Comparison of ENCODE assay signal across 11 cellular contexts in the genomic region with DNA sequence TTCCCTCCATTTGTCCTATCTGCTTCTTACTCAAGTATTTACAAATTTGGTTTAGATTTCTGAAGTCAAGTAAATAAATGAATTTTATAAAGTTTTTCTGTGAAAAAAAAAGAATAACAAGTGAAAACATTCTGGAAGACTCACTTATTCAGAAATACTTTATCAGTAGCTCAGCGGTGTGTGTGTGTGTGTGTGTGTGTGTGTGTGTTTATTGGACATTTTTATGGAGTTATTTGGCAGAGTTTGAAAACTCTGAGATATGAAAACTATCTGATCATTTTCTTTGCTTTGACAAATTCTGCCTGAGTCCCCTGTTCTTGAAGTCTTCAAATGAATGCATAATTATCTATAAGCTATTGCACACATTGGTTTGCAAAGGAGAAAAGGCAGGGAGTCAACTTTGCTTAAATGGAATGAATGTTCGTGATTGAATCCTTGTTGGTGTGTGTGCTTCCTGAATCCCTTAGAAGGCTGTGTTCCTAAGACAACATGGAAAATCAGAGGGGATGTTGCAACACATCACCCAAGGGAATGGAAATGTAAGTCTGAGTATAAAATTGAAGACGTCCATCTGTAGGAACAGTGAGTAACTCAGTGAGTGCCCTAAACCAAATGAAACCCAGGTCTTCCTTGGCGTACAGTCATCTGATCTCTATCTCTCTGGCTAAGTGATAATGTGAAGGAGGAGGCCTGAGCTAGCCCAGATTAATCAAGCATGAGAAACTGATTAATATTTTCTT.
DNase-seq lines count a peak whose midpoint lies in the region; ATAC-seq and TF ChIP-seq lines count a peak whose summit lies in the region.
"Had no signal": no experiment of that assay in that cellular context is flagged by ENCODE, and none has a peak within 500 bp of the region (broad histone marks: within the 10 kb centered on the region; RNA-seq: fewer than 3 reads in every experiment).

No MANE protein-coding gene starts in this region.

- POLR2A ChIA-PET in naive thymus-derived CD4-positive, alpha-beta T cell (lab: Charles Lee), result no interaction called here
- POLR2A ChIA-PET in activated CD8-positive, alpha-beta T cell treated with anti-CD3 and anti-CD28 coated beads for 36 hours (lab: Charles Lee), result interaction anchor here (0.9 kb wide), 1 partner anchor 11 kb away, joined by 3 read pairs; no protein-coding TSS in a partner anchor

- H3K4me3 ChIP-seq in skeletal muscle cell (ENCODE audit: low read depth, low read length) (no peak overlapping the region), esophagus muscularis mucosa (no peak overlapping the region)
- no peak overlapping the region for H3K4me3 ChIP-seq in naive thymus-derived CD4-positive, alpha-beta T cell (ENCODE audit: low read length)

- no peaks in the 10 kb centered on the region for H3K9me3 ChIP-seq in naive thymus-derived CD4-positive, alpha-beta T cell (ENCODE audit: control insufficient read depth in 2 of 3, low read length in 3 of 3)
- no peaks in the 10 kb centered on the region for H3K9me3 ChIP-seq in esophagus muscularis mucosa

- ATAC-seq in GM19351 (IDR thresholded peaks at IDR 0.05; ENCODE audit: unreplicated experiment) (peak; percentile 64), SK-N-SH treated with all-trans-retinoic acid at 6 μM for 48 hours (peak; percentile 86)
- no peak for ATAC-seq in naive thymus-derived CD4-positive, alpha-beta T cell
- no peak for ATAC-seq in activated CD8-positive, alpha-beta T cell treated with anti-CD3 and anti-CD28 coated beads for 36 hours

- no peak for TF ChIP-seq CTCF in glutamatergic neuron (IDR thresholded peaks at IDR 0.05; ENCODE audit: partially characterized antibody, unreplicated experiment)
- no peak for TF ChIP-seq CTCF in activated CD8-positive, alpha-beta T cell treated with anti-CD3 and anti-CD28 coated beads for 36 hours (IDR thresholded peaks at IDR 0.05)
- TF ChIP-seq CTCF in esophagus muscularis mucosa (IDR thresholded peaks at IDR 0.05), result no peak

- intact Hi-C loops in naive thymus-derived CD4-positive, alpha-beta T cell (cut with micrococcal nuclease), result no loop called here
- intact Hi-C loops in activated CD8-positive, alpha-beta T cell treated with anti-CD3 and anti-CD28 coated beads for 36 hours (cut with micrococcal nuclease), result no loop called here
- intact Hi-C loops in esophagus muscularis mucosa (cut with DNase I), result no loop called here

- no peaks in the 10 kb centered on the region for H3K4me1 ChIP-seq in naive thymus-derived CD4-positive, alpha-beta T cell (ENCODE audit: control insufficient read depth in 2 of 2, insufficient read depth in 2 of 2, low read length in 2 of 2)
- H3K4me1 ChIP-seq in esophagus muscularis mucosa, result no peaks in the 10 kb centered on the region

- H3K9me3 Mint-ChIP-seq in glutamatergic neuron (ENCODE audit: unreplicated experiment), result no peaks in the 10 kb centered on the region
- H3K9me3 Mint-ChIP-seq in naive thymus-derived CD4-positive, alpha-beta T cell, result peaks cover 0 to 3% (median 0%) of the 10 kb centered on the region in 11 donors
- no peaks in the 10 kb centered on the region for H3K9me3 Mint-ChIP-seq in activated CD8-positive, alpha-beta T cell treated with anti-CD3 and anti-CD28 coated beads for 36 hours

- no peak for TF ChIP-seq POLR2A in esophagus muscularis mucosa (IDR thresholded peaks at IDR 0.05; ENCODE audit: low read depth)

- CTCF ChIA-PET in naive thymus-derived CD4-positive, alpha-beta T cell (lab: Charles Lee), result no interaction called here
- CTCF ChIA-PET in activated CD8-positive, alpha-beta T cell treated with anti-CD3 and anti-CD28 coated beads for 36 hours (lab: Charles Lee), result no interaction called here

- no peak overlapping the region for H3K27ac ChIP-seq in naive thymus-derived CD4-positive, alpha-beta T cell (ENCODE audit: low read depth, low read length)
- H3K27ac ChIP-seq in esophagus muscularis mucosa (replicated peaks in 1 of 4), result peak overlapping the region in 1 of 4 donors; percentile 40

- 68% methylated on average over 4 of the region's 4 CpGs for WGBS in esophagus muscularis mucosa

- peaks cover 8% of the 10 kb centered on the region for H3K4me1 Mint-ChIP-seq in glutamatergic neuron (ENCODE audit: low read depth, unreplicated experiment)
- H3K4me1 Mint-ChIP-seq in naive thymus-derived CD4-positive, alpha-beta T cell, result peaks cover 0 to 12% (median 0%) of the 10 kb centered on the region in 7 donors
- H3K4me1 Mint-ChIP-seq in activated CD8-positive, alpha-beta T cell treated with anti-CD3 and anti-CD28 coated beads for 36 hours (ENCODE audit: low read depth), result peaks cover 5% of the 10 kb centered on the region

- no peak for TF ChIP-seq EP300 in esophagus muscularis mucosa (IDR thresholded peaks at IDR 0.05)

- no peaks in the 10 kb centered on the region for H3K27me3 ChIP-seq in naive thymus-derived CD4-positive, alpha-beta T cell (ENCODE audit: control insufficient read depth in 2 of 2, insufficient read depth in 2 of 2, low read length in 2 of 2)
- no peaks in the 10 kb centered on the region for H3K27me3 ChIP-seq in esophagus muscularis mucosa

- H3K27ac Mint-ChIP-seq in glutamatergic neuron (ENCODE audit: unreplicated experiment), result no peak overlapping the region
- no peak overlapping the region for H3K27ac Mint-ChIP-seq in naive thymus-derived CD4-positive, alpha-beta T cell
- H3K27ac Mint-ChIP-seq in activated CD8-positive, alpha-beta T cell treated with anti-CD3 and anti-CD28 coated beads for 36 hours, result no peak overlapping the region

- no peak for DNase-seq in glutamatergic neuron
- DNase-seq in skeletal muscle cell (ENCODE audit: low read depth), result peak; percentile 100
- no peak for DNase-seq in naive thymus-derived CD4-positive, alpha-beta T cell
- DNase-seq in activated CD8-positive, alpha-beta T cell treated with anti-CD3 and anti-CD28 coated beads for 36 hours, result no peak
- DNase-seq in esophagus muscularis mucosa (ENCODE audit: extremely low spot score), result no peak
- no peak for DNase-seq in HK-2 (ENCODE audit: unreplicated experiment)
- DNase-seq: activated T-cell treated with anti-CD3 and anti-CD28 coated beads for 4 hours; posterior cingulate gyrus; stimulated activated naive CD4-positive, alpha-beta T cell treated with Interleukin-2 at 50 U/mL for 16 hours had no signal

- no peaks in the 10 kb centered on the region for H3K27me3 Mint-ChIP-seq in glutamatergic neuron (ENCODE audit: unreplicated experiment)
- H3K27me3 Mint-ChIP-seq in naive thymus-derived CD4-positive, alpha-beta T cell, result peaks cover 0 to 13% (median 6%) of the 10 kb centered on the region in 5 donors
- peaks cover 7% of the 10 kb centered on the region for H3K27me3 Mint-ChIP-seq in activated CD8-positive, alpha-beta T cell treated with anti-CD3 and anti-CD28 coated beads for 36 hours

- H3K36me3 Mint-ChIP-seq in glutamatergic neuron (ENCODE audit: unreplicated experiment), result no peaks in the 10 kb centered on the region
- no peaks in the 10 kb centered on the region for H3K36me3 Mint-ChIP-seq in naive thymus-derived CD4-positive, alpha-beta T cell
- no peaks in the 10 kb centered on the region for H3K36me3 Mint-ChIP-seq in activated CD8-positive, alpha-beta T cell treated with anti-CD3 and anti-CD28 coated beads for 36 hours (ENCODE audit: low read depth)

- H3K4me3 Mint-ChIP-seq in glutamatergic neuron (ENCODE audit: unreplicated experiment), result peak overlapping the region; percentile 42
- no peak overlapping the region for H3K4me3 Mint-ChIP-seq in naive thymus-derived CD4-positive, alpha-beta T cell
- no peak overlapping the region for H3K4me3 Mint-ChIP-seq in activated CD8-positive, alpha-beta T cell treated with anti-CD3 and anti-CD28 coated beads for 36 hours

- H3K36me3 ChIP-seq in naive thymus-derived CD4-positive, alpha-beta T cell (ENCODE audit: control insufficient read depth in 2 of 3, insufficient read depth in 3 of 3, low read length in 3 of 3), result no peaks in the 10 kb centered on the region
- no peaks in the 10 kb centered on the region for H3K36me3 ChIP-seq in esophagus muscularis mucosa

TF ChIP-seq in SK-N-SH treated with all-trans-retinoic acid at 6 μM for 48 hours, 23 proteins besides CTCF, POLR2A, EP300 and RAD21:
- no peak for TF ChIP-seq ARNTL (CRISPR knock-in tag; IDR thresholded peaks at IDR 0.05; ENCODE audit: borderline replicate concordance, low read depth)
- TF ChIP-seq, protein P1, sequence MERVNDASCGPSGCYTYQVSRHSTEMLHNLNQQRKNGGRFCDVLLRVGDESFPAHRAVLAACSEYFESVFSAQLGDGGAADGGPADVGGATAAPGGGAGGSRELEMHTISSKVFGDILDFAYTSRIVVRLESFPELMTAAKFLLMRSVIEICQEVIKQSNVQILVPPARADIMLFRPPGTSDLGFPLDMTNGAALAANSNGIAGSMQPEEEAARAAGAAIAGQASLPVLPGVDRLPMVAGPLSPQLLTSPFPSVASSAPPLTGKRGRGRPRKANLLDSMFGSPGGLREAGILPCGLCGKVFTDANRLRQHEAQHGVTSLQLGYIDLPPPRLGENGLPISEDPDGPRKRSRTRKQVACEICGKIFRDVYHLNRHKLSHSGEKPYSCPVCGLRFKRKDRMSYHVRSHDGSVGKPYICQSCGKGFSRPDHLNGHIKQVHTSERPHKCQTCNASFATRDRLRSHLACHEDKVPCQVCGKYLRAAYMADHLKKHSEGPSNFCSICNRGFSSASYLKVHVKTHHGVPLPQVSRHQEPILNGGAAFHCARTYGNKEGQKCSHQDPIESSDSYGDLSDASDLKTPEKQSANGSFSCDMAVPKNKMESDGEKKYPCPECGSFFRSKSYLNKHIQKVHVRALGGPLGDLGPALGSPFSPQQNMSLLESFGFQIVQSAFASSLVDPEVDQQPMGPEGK (CRISPR knock-in tag; IDR thresholded peaks at IDR 0.05; ENCODE audit: borderline replicate concordance), result no peak
- no peak for TF ChIP-seq GLIS3 (CRISPR knock-in tag; IDR thresholded peaks at IDR 0.05)
- no peak for TF ChIP-seq BACH2 (CRISPR knock-in tag; IDR thresholded peaks at IDR 0.05; ENCODE audit: borderline replicate concordance)
- peak; percentile 95 for TF ChIP-seq ZNF8 (CRISPR knock-in tag; IDR thresholded peaks at IDR 0.05)
- TF ChIP-seq RARB (CRISPR knock-in tag; IDR thresholded peaks at IDR 0.05), result no peak
- TF ChIP-seq ZNF565 (CRISPR knock-in tag; conservative IDR thresholded peaks at IDR 0.05; ENCODE audit: low read depth), result no peak
- no peak for TF ChIP-seq TOX (CRISPR knock-in tag; IDR thresholded peaks at IDR 0.05; ENCODE audit: borderline replicate concordance)
- TF ChIP-seq ISL1 (CRISPR knock-in tag; IDR thresholded peaks at IDR 0.05), result peak; percentile 64
- no peak for TF ChIP-seq ZFP3 (CRISPR knock-in tag; IDR thresholded peaks at IDR 0.05)
- no peak for TF ChIP-seq ZFP30 (CRISPR knock-in tag; IDR thresholded peaks at IDR 0.05)

Comparison
In these comparisons a context has a peak if more than half of its experiments do, and no peak if none do; other contexts are left out.
1. ATAC-seq: peak in GM19351 (single experiment) and SK-N-SH treated with all-trans-retinoic acid at 6 μM for 48 hours (single experiment); none in naive thymus-derived CD4-positive, alpha-beta T cell (single experiment) and activated CD8-positive, alpha-beta T cell treated with anti-CD3 and anti-CD28 coated beads for 36 hours (single experiment).